ENCODE assay signal across 2 cellular contexts in genomic region chr15:89781891-89782618, GRCh38.
TF ChIP-seq lines count a peak whose summit lies in the region.

No MANE protein-coding gene starts in this region.

TF ChIP-seq in A549, 52 proteins besides CTCF, POLR2A, EP300 and RAD21 (continued from another document):
- TF ChIP-seq, protein P1, sequence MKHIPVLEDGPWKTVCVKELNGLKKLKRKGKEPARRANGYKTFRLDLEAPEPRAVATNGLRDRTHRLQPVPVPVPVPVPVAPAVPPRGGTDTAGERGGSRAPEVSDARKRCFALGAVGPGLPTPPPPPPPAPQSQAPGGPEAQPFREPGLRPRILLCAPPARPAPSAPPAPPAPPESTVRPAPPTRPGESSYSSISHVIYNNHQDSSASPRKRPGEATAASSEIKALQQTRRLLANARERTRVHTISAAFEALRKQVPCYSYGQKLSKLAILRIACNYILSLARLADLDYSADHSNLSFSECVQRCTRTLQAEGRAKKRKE (CRISPR knock-in tag; IDR thresholded peaks at IDR 0.05; ENCODE audit: low read depth), result peak; percentile 94; the same call in 1 of the 2 replicates
- TF ChIP-seq HOXB5 (CRISPR knock-in tag; IDR thresholded peaks at IDR 0.05), result peak; percentile 73; the same call in 1 of the 2 replicates
- peak; percentile 81; the same call in 1 of the 2 replicates for TF ChIP-seq FOXS1 (CRISPR knock-in tag; IDR thresholded peaks at IDR 0.05)
- TF ChIP-seq RCOR1 (IDR thresholded peaks at IDR 0.05; ENCODE audit: low read depth, low read length), result no peak

TF ChIP-seq in WTC11, 78 proteins besides CTCF, POLR2A, EP300 and RAD21 (continued from another document):
- TF ChIP-seq ZNF512 (CRISPR knock-in tag; IDR thresholded peaks at IDR 0.05; ENCODE audit: borderline replicate concordance) (no peak), SMAD3 (CRISPR knock-in tag; IDR thresholded peaks at IDR 0.05; ENCODE audit: borderline replicate concordance) (no peak), ZNF219 (CRISPR knock-in tag; IDR thresholded peaks at IDR 0.05; ENCODE audit: borderline replicate concordance) (no peak), SOX15 (CRISPR knock-in tag; IDR thresholded peaks at IDR 0.05) (no peak), GTF2I (CRISPR knock-in tag; conservative IDR thresholded peaks at IDR 0.05) (no peak), MXD4 (CRISPR knock-in tag; IDR thresholded peaks at IDR 0.05; ENCODE audit: borderline replicate concordance) (no peak), ESRRA (CRISPR knock-in tag; IDR thresholded peaks at IDR 0.05; ENCODE audit: borderline replicate concordance) (no peak), ZNF138 (CRISPR knock-in tag; conservative IDR thresholded peaks at IDR 0.05) (no peak), JAZF1 (CRISPR knock-in tag; IDR thresholded peaks at IDR 0.05) (no peak), KAT7 (CRISPR knock-in tag; IDR thresholded peaks at IDR 0.05; ENCODE audit: borderline replicate concordance) (no peak), USF1 (CRISPR knock-in tag; IDR thresholded peaks at IDR 0.05) (no peak), ZNF416 (CRISPR knock-in tag; IDR thresholded peaks at IDR 0.05) (no peak)
- TF ChIP-seq, protein P2, sequence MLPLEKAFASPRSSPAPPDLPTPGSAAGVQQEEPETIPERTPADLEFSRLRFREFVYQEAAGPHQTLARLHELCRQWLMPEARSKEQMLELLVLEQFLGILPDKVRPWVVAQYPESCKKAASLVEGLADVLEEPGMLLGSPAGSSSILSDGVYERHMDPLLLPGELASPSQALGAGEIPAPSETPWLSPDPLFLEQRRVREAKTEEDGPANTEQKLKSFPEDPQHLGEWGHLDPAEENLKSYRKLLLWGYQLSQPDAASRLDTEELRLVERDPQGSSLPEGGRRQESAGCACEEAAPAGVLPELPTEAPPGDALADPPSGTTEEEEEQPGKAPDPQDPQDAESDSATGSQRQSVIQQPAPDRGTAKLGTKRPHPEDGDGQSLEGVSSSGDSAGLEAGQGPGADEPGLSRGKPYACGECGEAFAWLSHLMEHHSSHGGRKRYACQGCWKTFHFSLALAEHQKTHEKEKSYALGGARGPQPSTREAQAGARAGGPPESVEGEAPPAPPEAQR (CRISPR knock-in tag; IDR thresholded peaks at IDR 0.05), result no peak
- TF ChIP-seq, protein P3, sequence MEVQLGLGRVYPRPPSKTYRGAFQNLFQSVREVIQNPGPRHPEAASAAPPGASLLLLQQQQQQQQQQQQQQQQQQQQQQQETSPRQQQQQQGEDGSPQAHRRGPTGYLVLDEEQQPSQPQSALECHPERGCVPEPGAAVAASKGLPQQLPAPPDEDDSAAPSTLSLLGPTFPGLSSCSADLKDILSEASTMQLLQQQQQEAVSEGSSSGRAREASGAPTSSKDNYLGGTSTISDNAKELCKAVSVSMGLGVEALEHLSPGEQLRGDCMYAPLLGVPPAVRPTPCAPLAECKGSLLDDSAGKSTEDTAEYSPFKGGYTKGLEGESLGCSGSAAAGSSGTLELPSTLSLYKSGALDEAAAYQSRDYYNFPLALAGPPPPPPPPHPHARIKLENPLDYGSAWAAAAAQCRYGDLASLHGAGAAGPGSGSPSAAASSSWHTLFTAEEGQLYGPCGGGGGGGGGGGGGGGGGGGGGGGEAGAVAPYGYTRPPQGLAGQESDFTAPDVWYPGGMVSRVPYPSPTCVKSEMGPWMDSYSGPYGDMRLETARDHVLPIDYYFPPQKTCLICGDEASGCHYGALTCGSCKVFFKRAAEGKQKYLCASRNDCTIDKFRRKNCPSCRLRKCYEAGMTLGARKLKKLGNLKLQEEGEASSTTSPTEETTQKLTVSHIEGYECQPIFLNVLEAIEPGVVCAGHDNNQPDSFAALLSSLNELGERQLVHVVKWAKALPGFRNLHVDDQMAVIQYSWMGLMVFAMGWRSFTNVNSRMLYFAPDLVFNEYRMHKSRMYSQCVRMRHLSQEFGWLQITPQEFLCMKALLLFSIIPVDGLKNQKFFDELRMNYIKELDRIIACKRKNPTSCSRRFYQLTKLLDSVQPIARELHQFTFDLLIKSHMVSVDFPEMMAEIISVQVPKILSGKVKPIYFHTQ (CRISPR knock-in tag; IDR thresholded peaks at IDR 0.05), result no peak
